ENCODE assay signal across 9 cellular contexts in genomic region chr1:11617741-11618140, GRCh38. TPM values are rescaled to one million over a fixed set of nuclear protein-coding genes. Genes with fewer than 3 reads are reported as not detected.
"Had no signal": no experiment of that assay in that cellular context is flagged by ENCODE, and none has a peak within 500 bp of the region (broad histone marks: within the 10 kb centered on the region; RNA-seq: fewer than 3 reads in every experiment).

No MANE protein-coding gene starts in this region.

- DNase-seq: GM23248, GOT3, H9, HCEC 1CT, KG1 had no signal

- H3K36me3 Mint-ChIP-seq: IgD-negative memory B cell had no signal

- H3K9ac ChIP-seq: GM23248 had no signal

- H3K27ac ChIP-seq: GM23248 had no signal

- H3K9me3 Mint-ChIP-seq: H9 had no signal

- H3K4me3 Mint-ChIP-seq: H9 had no signal

- FAIRE-seq: H54, HTR-8/SVneo had no signal

- H3K27ac Mint-ChIP-seq: H9, IgD-negative memory B cell had no signal

- H3K4me3 ChIP-seq: GM23248 had no signal

- H2AFZ ChIP-seq: GM23248 had no signal

RNA-seq across cellular contexts. Expression of gene FBXO2, which starts 36.5 kb away (rescaled TPM):
- total RNA-seq: HT-29 had no signal

RNA-seq across cellular contexts. Expression of gene FBXO6, which starts 46.3 kb away (rescaled TPM):
- total RNA-seq: HT-29 had no signal
